8 cellular contexts compared by ENCODE assay signal in genomic region chr9:21160178-21160577, GRCh38. TPM values are rescaled to one million over a fixed set of nuclear protein-coding genes. Genes with fewer than 3 reads are reported as not detected.
DNase-seq lines count a peak whose midpoint lies in the region; ATAC-seq and TF ChIP-seq lines count a peak whose summit lies in the region.

No MANE protein-coding gene starts in this region.

- 8 to 33% methylated on average over 1 of the region's 1 CpG for WGBS in gastroesophageal sphincter (ENCODE audit: low coverage in 1 of 2), 2 donors

- peak overlapping the region in 5 of 6 donors; percentile 51 to 82 (median 74) for H3K27ac Mint-ChIP-seq in immature natural killer cell

- H3K9me3 Mint-ChIP-seq in immature natural killer cell: peaks cover 0 to 6% (median 0%) of the 10 kb centered on the region in 6 donors

- no peaks in the 10 kb centered on the region for H3K36me3 ChIP-seq in gastroesophageal sphincter

- peak; percentile 87 for ATAC-seq in GM18505 (IDR thresholded peaks at IDR 0.05; ENCODE audit: unreplicated experiment)
- peak; percentile 94 for ATAC-seq in GM21825 (IDR thresholded peaks at IDR 0.05; ENCODE audit: unreplicated experiment)
- ATAC-seq in gastroesophageal sphincter: no peak

- peaks cover 47 to 69% of the 10 kb centered on the region in 2 donors for H3K4me1 Mint-ChIP-seq in immature natural killer cell

- H3K27me3 Mint-ChIP-seq in immature natural killer cell (ENCODE audit: low read depth in 3 of 3): no peaks in the 10 kb centered on the region

- peaks cover 0 to 3% (median 0%) of the 10 kb centered on the region in 3 donors for H3K9me3 ChIP-seq in gastroesophageal sphincter

- TF ChIP-seq POLR2A in GM18505 (IDR thresholded peaks at IDR 0.05; ENCODE audit: borderline replicate concordance, extremely low read depth, insufficient read depth, insufficient read length): no peak
- TF ChIP-seq POLR2A in gastroesophageal sphincter (IDR thresholded peaks at IDR 0.05): no peak

- POLR2A ChIA-PET in RWPE1 (lab: Yijun Ruan, JAX; ENCODE audit: low non-redundant PET): no interaction called here

- peaks cover 0 to 7% (median 0%) of the 10 kb centered on the region in 3 donors for H3K36me3 Mint-ChIP-seq in immature natural killer cell

- no peak overlapping the region for H3K4me3 ChIP-seq in gastroesophageal sphincter

- H3K27ac ChIP-seq in RWPE1 (no peak overlapping the region), gastroesophageal sphincter (no peak overlapping the region)

- no peak for TF ChIP-seq EP300 in gastroesophageal sphincter (IDR thresholded peaks at IDR 0.05)

- peak; percentile 91 for DNase-seq in MV-4-11 (lab: John Stamatoyannopoulos, UW)
- DNase-seq in immature natural killer cell: peak; percentile 63 to 69 (median 66)
- no peak for DNase-seq in RWPE1 (ENCODE audit: low spot score)
- no peak for DNase-seq in NCI-H510A (lab: John Stamatoyannopoulos, UW)
- DNase-seq in AG08396 (ENCODE audit: low spot score): no peak

- H3K4me1 ChIP-seq in gastroesophageal sphincter: no peaks in the 10 kb centered on the region

- H3K4me3 Mint-ChIP-seq in immature natural killer cell: peak overlapping the region; percentile 78 to 88 (median 83)

- no peaks in the 10 kb centered on the region for H3K27me3 ChIP-seq in gastroesophageal sphincter

- no peak for TF ChIP-seq CTCF in RWPE1 (conservative IDR thresholded peaks at IDR 0.05; ENCODE audit: low read depth)
- no peak for TF ChIP-seq CTCF in gastroesophageal sphincter (IDR thresholded peaks at IDR 0.05)

- CTCF ChIA-PET in RWPE1 (lab: Yijun Ruan, JAX): no interaction called here

RNA-seq across cellular contexts. Expression of gene IFNA21, which starts 6.3 kb away (rescaled TPM):
- polyA plus RNA-seq in immature natural killer cell: not detected
- total RNA-seq in gastroesophageal sphincter: not detected

RNA-seq across cellular contexts. Expression of gene IFNW1, which starts 18.5 kb away (rescaled TPM):
- not detected for polyA plus RNA-seq in immature natural killer cell
- not detected for total RNA-seq in gastroesophageal sphincter

RNA-seq across cellular contexts. Expression of gene IFNA4, which starts 27.2 kb away (rescaled TPM):
- polyA plus RNA-seq in immature natural killer cell: not detected
- total RNA-seq in gastroesophageal sphincter: not detected

RNA-seq across cellular contexts. Expression of gene IFNA7, which starts 41.8 kb away (rescaled TPM):
- polyA plus RNA-seq in immature natural killer cell: not detected
- total RNA-seq in gastroesophageal sphincter: not detected

RNA-seq across cellular contexts. Expression of gene IFNA10, which starts 46.8 kb away (rescaled TPM):
- polyA plus RNA-seq in immature natural killer cell: not detected
- not detected for total RNA-seq in gastroesophageal sphincter

Comparison
In these comparisons a context has a peak if more than half of its experiments do, and no peak if none do; other contexts are left out.
1. DNase-seq: peak in MV-4-11 (single experiment) and immature natural killer cell (3 of 3); none in RWPE1 (single experiment), NCI-H510A (single experiment) and AG08396 (single experiment).